8 cellular contexts compared by ENCODE assay signal in genomic region chr6:153312633-153313032, GRCh38.
DNase-seq lines count a peak whose midpoint lies in the region; ATAC-seq, FAIRE-seq and TF ChIP-seq lines count a peak whose summit lies in the region.

No MANE protein-coding gene starts in this region.

- H3K27ac ChIP-seq in KMS-11 (no peak overlapping the region), OCI-LY7 (ENCODE audit: low read depth, low read length, poor library complexity, severe bottlenecking) (no peak overlapping the region)

- no peaks in the 10 kb centered on the region for H3K27me3 ChIP-seq in KMS-11 (ENCODE audit: insufficient read depth, low read depth)

- no peaks in the 10 kb centered on the region for H3K79me2 ChIP-seq in KMS-11 (ENCODE audit: insufficient read depth, low read depth)
- no peaks in the 10 kb centered on the region for H3K79me2 ChIP-seq in OCI-LY7 (ENCODE audit: insufficient read depth, low read depth, low read length)

- DNase-seq in DMS153 treated with DMSO at 0.1 percent for 48 hours (lab: John Stamatoyannopoulos, UW; ENCODE audit: unreplicated experiment) (peak; percentile 47), OCI-LY7 (ENCODE audit: low spot score) (peak; percentile 26), cerebellum (ENCODE audit: low spot score) (peak; percentile 12), mucosa of gallbladder (ENCODE audit: low spot score) (peak; percentile 54), GM12892 (ENCODE audit: insufficient read length) (no peak)
- no peak for DNase-seq in activated CD4-positive, CD25-positive, alpha-beta regulatory T cell (lab: John Stamatoyannopoulos, UW)

- no peak for FAIRE-seq in GM12892 (lab: Jason Lieb, UNC)

- no peaks in the 10 kb centered on the region for H3K9me3 ChIP-seq in OCI-LY7 (ENCODE audit: low read length)

- no TSS peak for BruUV-seq in OCI-LY7 (replicated peaks; lab: Mats Ljungman, UMichigan)

- H3K4me3 ChIP-seq in KMS-11 (IDR thresholded peaks at IDR 0.05; ENCODE audit: insufficient read depth, low read depth, low read length) (no peak overlapping the region), OCI-LY7 (ENCODE audit: low read depth, low read length, poor library complexity, severe bottlenecking) (no peak overlapping the region)

- H4K20me1 ChIP-seq in KMS-11 (ENCODE audit: insufficient read depth) (no peaks in the 10 kb centered on the region), OCI-LY7 (ENCODE audit: insufficient read depth, low read length) (no peaks in the 10 kb centered on the region)

- H3K4me2 ChIP-seq in KMS-11 (no peak overlapping the region), OCI-LY7 (ENCODE audit: low read length) (no peak overlapping the region)

- ATAC-seq in GM21367 (IDR thresholded peaks at IDR 0.05; ENCODE audit: unreplicated experiment) = peak; percentile 58

- no peaks in the 10 kb centered on the region for H3K36me3 ChIP-seq in KMS-11 (ENCODE audit: insufficient read depth)
- no peaks in the 10 kb centered on the region for H3K36me3 ChIP-seq in OCI-LY7 (ENCODE audit: insufficient read depth, low read length)

- no peak for TF ChIP-seq POLR2A in GM12892 (IDR thresholded peaks at IDR 0.05; ENCODE audit: low read depth, low read length)

- CTCF ChIA-PET in OCI-LY7 (lab: Charles Lee; ENCODE audit: unreplicated experiment) = no interaction called here

- H3K4me1 ChIP-seq in KMS-11 (ENCODE audit: low read depth, poor library complexity, severe bottlenecking) (no peaks in the 10 kb centered on the region), OCI-LY7 (ENCODE audit: insufficient read depth, low read length, poor library complexity, severe bottlenecking) (no peaks in the 10 kb centered on the region)

- no peaks in the 10 kb centered on the region for H3K9me2 ChIP-seq in OCI-LY7 (ENCODE audit: insufficient read depth, low read length)

- POLR2A ChIA-PET in OCI-LY7 (lab: Charles Lee) = no interaction called here

- intact Hi-C loops in OCI-LY7 (cut with micrococcal nuclease; ENCODE audit: unreplicated experiment) = loop anchor here (5.0 kb wide), 2 partner anchors 80 to 280 kb away; no protein-coding TSS in a partner anchor

- peak; percentile 52 for TF ChIP-seq CTCF in KMS-11 (conservative IDR thresholded peaks at IDR 0.05; ENCODE audit: low read depth, low read length)
- TF ChIP-seq CTCF in OCI-LY7 (conservative IDR thresholded peaks at IDR 0.05; ENCODE audit: low read length) = peak; percentile 83

- no peak overlapping the region for H2AFZ ChIP-seq in KMS-11 (ENCODE audit: low read depth)
- H2AFZ ChIP-seq in OCI-LY7 (ENCODE audit: low read length) = no peak overlapping the region

- no peak overlapping the region for H3K9ac ChIP-seq in KMS-11

Comparison
In these comparisons a context has a peak if more than half of its experiments do, and no peak if none do; other contexts are left out.
1. DNase-seq: peak in DMS153 treated with DMSO at 0.1 percent for 48 hours (single experiment), OCI-LY7 (single experiment), cerebellum (single experiment) and mucosa of gallbladder (single experiment); none in activated CD4-positive, CD25-positive, alpha-beta regulatory T cell (0 of 4) and GM12892 (single experiment).